10 cellular contexts compared by ENCODE assay signal in genomic region chr6:11412011-11412424, GRCh38.
A peak's percentile ranks its signal among the peaks of the same experiment; 100 is the strongest.
DNase-seq lines count a peak whose midpoint lies in the region; ATAC-seq, FAIRE-seq and TF ChIP-seq lines count a peak whose summit lies in the region.
"Had no signal": no experiment of that assay in that cellular context is flagged by ENCODE, and none has a peak within 500 bp of the region (broad histone marks: within the 10 kb centered on the region; RNA-seq: fewer than 3 reads in every experiment).

No MANE protein-coding gene starts in this region.

- H3K4ac ChIP-seq in trophoblast cell (ENCODE audit: low read depth, low read length) = no peak overlapping the region

- H3K27me3 ChIP-seq in trophoblast cell (ENCODE audit: insufficient read depth, low read length) = no peaks in the 10 kb centered on the region

- peaks cover 2% of the 10 kb centered on the region for H3K9me3 ChIP-seq in trophoblast cell (ENCODE audit: insufficient read depth, low read depth, low read length)

- H2BK5ac ChIP-seq in trophoblast cell (ENCODE audit: low read depth, low read length, poor library complexity) = no peak overlapping the region

- peaks cover 12% of the 10 kb centered on the region for H3K79me1 ChIP-seq in trophoblast cell (ENCODE audit: low read length)

- H2BK12ac ChIP-seq in trophoblast cell (ENCODE audit: low read length) = peak overlapping the region; percentile 95

- no peak overlapping the region for H2AFZ ChIP-seq in trophoblast cell (ENCODE audit: insufficient read depth, low read length, poor library complexity)

- TF ChIP-seq CTCF in cardiac fibroblast (IDR thresholded peaks at IDR 0.05; ENCODE audit: low read depth, low read length) (no peak), GM10266 (IDR thresholded peaks at IDR 0.05; ENCODE audit: control insufficient read depth, insufficient read depth, low read depth, missing control alignments) (no peak)

- H3K14ac ChIP-seq in trophoblast cell (ENCODE audit: low read length) = no peak overlapping the region

- ATAC-seq in GM18511 (IDR thresholded peaks at IDR 0.05; ENCODE audit: unreplicated experiment) = no peak

- H3K27ac ChIP-seq in trophoblast cell (ENCODE audit: low read depth, low read length) = no peak overlapping the region

- H4K91ac ChIP-seq in trophoblast cell (ENCODE audit: low read depth, low read length) = no peak overlapping the region

- WGBS in trophoblast cell (ENCODE audit: extremely low coverage, insufficient coverage, insufficient read length) = no CpG with 5 or more reads among the region's 2 CpGs

- no peaks in the 10 kb centered on the region for H3K79me2 ChIP-seq in trophoblast cell (ENCODE audit: control insufficient read depth, insufficient read depth, low read length, poor library complexity)

- H3K18ac ChIP-seq in trophoblast cell (ENCODE audit: low read length) = no peak overlapping the region

- peaks cover 0 to 2% of the 10 kb centered on the region in 2 experiments for H3K36me3 ChIP-seq in trophoblast cell (ENCODE audit: control insufficient read depth in 1 of 2, insufficient read depth in 2 of 2, low read length in 2 of 2)

- no peak overlapping the region for H2AK5ac ChIP-seq in trophoblast cell (ENCODE audit: low read length)

- peaks cover 3% of the 10 kb centered on the region in 2 experiments for H3K4me1 ChIP-seq in trophoblast cell (ENCODE audit: control insufficient read depth in 1 of 2, insufficient read depth in 2 of 2, low read length in 2 of 2)

- peak; percentile 87 for FAIRE-seq in GM12892 (lab: Jason Lieb, UNC)

- H4K8ac ChIP-seq in trophoblast cell (ENCODE audit: low read depth, low read length) = no peak overlapping the region

- no peak overlapping the region for H3K4me3 ChIP-seq in cardiac fibroblast (replicated peaks in 1 of 2; ENCODE audit: low read depth in 2 of 2, low read length in 2 of 2)
- H3K4me3 ChIP-seq in trophoblast cell (ENCODE audit: low read depth, low read length) = no peak overlapping the region

- H3K4me2 ChIP-seq in trophoblast cell (ENCODE audit: low read length) = no peak overlapping the region

- no peak for TF ChIP-seq POLR2A in GM12892 (IDR thresholded peaks at IDR 0.05; ENCODE audit: low read depth, low read length)

- no peak overlapping the region for H3K9ac ChIP-seq in trophoblast cell (ENCODE audit: low read length)

- DNase-seq in GM12892 (ENCODE audit: insufficient read length) (no peak), NCI-H82 treated with DMSO at 0.1 percent for 48 hours (lab: John Stamatoyannopoulos, UW; ENCODE audit: unreplicated experiment) (peak; percentile 55), cardiac fibroblast (ENCODE audit: low read depth in 2 of 2) (peak; percentile 34 to 86), trophoblast cell (peak in 1 of 2 donors; percentile 62), NOMO-1 (lab: John Stamatoyannopoulos, UW; ENCODE audit: unreplicated experiment in 2 of 2) (no peak), GM10266 (ENCODE audit: extremely low spot score) (no peak)
- DNase-seq: erythroblast; NCI-H1417; stimulated activated naive CD4-positive, alpha-beta T cell treated with Interleukin-2 at 50 U/mL for 16 hours had no signal

- no peak overlapping the region for H4K12ac ChIP-seq in trophoblast cell (ENCODE audit: low read depth, low read length)

- H3K23ac ChIP-seq in trophoblast cell (ENCODE audit: low read length) = no peak overlapping the region

- H2BK120ac ChIP-seq in trophoblast cell (ENCODE audit: insufficient read depth, low read length, poor library complexity) = peak overlapping the region; percentile 38

Comparison
In these comparisons a context has a peak if more than half of its experiments do, and no peak if none do; other contexts are left out.
1. DNase-seq: peak in NCI-H82 treated with DMSO at 0.1 percent for 48 hours (single experiment) and cardiac fibroblast (2 of 2); none in GM12892 (single experiment), NOMO-1 (0 of 2) and GM10266 (single experiment).